Comparison of ENCODE assay signal across 12 cellular contexts in the genomic region with DNA sequence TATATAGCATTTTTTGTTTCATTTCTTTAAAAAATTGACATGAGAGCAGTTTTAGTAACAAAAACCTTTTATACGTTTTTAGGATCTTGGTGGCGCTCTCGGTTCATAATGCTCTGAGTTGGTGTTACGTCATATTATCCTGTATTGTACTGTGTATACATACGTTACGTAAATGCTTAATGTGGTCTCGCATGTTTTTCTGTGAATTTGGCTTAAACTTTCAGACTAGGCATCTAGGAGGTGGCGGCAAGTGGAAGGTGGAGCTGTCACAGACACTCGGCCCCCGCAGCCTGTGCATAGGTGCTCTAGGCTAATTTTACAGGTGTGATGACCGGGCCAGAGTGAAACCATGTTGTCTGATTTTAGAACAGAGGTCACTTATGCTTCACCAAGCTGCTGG.
DNase-seq lines count a peak whose midpoint lies in the region; ATAC-seq lines count a peak whose summit lies in the region.
"Had no signal": no experiment of that assay in that cellular context is flagged by ENCODE, and none has a peak within 500 bp of the region (broad histone marks: within the 10 kb centered on the region; RNA-seq: fewer than 3 reads in every experiment).

No MANE protein-coding gene starts in this region.

- H3K27ac Mint-ChIP-seq in activated CD4-positive, alpha-beta memory T cell treated with anti-CD3 and anti-CD28 coated beads, Interleukin-2, amount 10 ng/mL, durations not matched to agents 7 days and 5 days, result peak overlapping the region; percentile 98
- peak overlapping the region; percentile 98 for H3K27ac Mint-ChIP-seq in central memory CD8-positive, alpha-beta T cell (ENCODE audit: low read depth)

- POLR2A ChIA-PET in activated CD4-positive, alpha-beta memory T cell treated with anti-CD3 and anti-CD28 coated beads, Interleukin-2, amount 10 ng/mL, durations not matched to agents 7 days and 5 days (lab: Charles Lee), result interaction anchor here (1.0 to 5.8 kb wide), 8 partner anchors 10 to 115 kb away, joined by 3 to 327 read pairs (median 8); no protein-coding TSS in a partner anchor

- H3K36me3 Mint-ChIP-seq in activated CD4-positive, alpha-beta memory T cell treated with anti-CD3 and anti-CD28 coated beads, Interleukin-2, amount 10 ng/mL, durations not matched to agents 7 days and 5 days (ENCODE audit: low read depth), result peaks cover 74% of the 10 kb centered on the region
- peaks cover 79% of the 10 kb centered on the region for H3K36me3 Mint-ChIP-seq in central memory CD8-positive, alpha-beta T cell (ENCODE audit: insufficient read depth)

- no peaks in the 10 kb centered on the region for H3K27me3 Mint-ChIP-seq in activated CD4-positive, alpha-beta memory T cell treated with anti-CD3 and anti-CD28 coated beads, Interleukin-2, amount 10 ng/mL, durations not matched to agents 7 days and 5 days
- no peaks in the 10 kb centered on the region for H3K27me3 Mint-ChIP-seq in central memory CD8-positive, alpha-beta T cell

- ATAC-seq in central memory CD8-positive, alpha-beta T cell (replicated peaks; ENCODE audit: extremely low read depth, poor library complexity, severe bottlenecking), result peak; percentile 31
- ATAC-seq: K562 had no signal

- peaks cover 78% of the 10 kb centered on the region for H3K4me1 Mint-ChIP-seq in activated CD4-positive, alpha-beta memory T cell treated with anti-CD3 and anti-CD28 coated beads, Interleukin-2, amount 10 ng/mL, durations not matched to agents 7 days and 5 days
- peaks cover 69% of the 10 kb centered on the region for H3K4me1 Mint-ChIP-seq in central memory CD8-positive, alpha-beta T cell

- no peaks in the 10 kb centered on the region for H3K9me3 Mint-ChIP-seq in activated CD4-positive, alpha-beta memory T cell treated with anti-CD3 and anti-CD28 coated beads, Interleukin-2, amount 10 ng/mL, durations not matched to agents 7 days and 5 days
- H3K9me3 Mint-ChIP-seq in central memory CD8-positive, alpha-beta T cell, result no peaks in the 10 kb centered on the region

- H3K4me3 Mint-ChIP-seq in activated CD4-positive, alpha-beta memory T cell treated with anti-CD3 and anti-CD28 coated beads, Interleukin-2, amount 10 ng/mL, durations not matched to agents 7 days and 5 days, result peak overlapping the region; percentile 84
- H3K4me3 Mint-ChIP-seq in central memory CD8-positive, alpha-beta T cell, result peak overlapping the region; percentile 89

- DNase-seq in activated gamma-delta T cell treated with Interleukin-2 at 50 U/mL for 16 hours, result peak; percentile 57
- DNase-seq in activated gamma-delta T cell (lab: John Stamatoyannopoulos, UW), result no peak
- peak; percentile 71 for DNase-seq in activated CD4-positive, alpha-beta memory T cell treated with anti-CD3 and anti-CD28 coated beads, Interleukin-2, amount 10 ng/mL, durations not matched to agents 7 days and 5 days
- peak in 1 of 2 donors; percentile 78 for DNase-seq in central memory CD8-positive, alpha-beta T cell (ENCODE audit: low spot score in 2 of 2)
- DNase-seq in stimulated activated naive CD4-positive, alpha-beta T cell treated with Interleukin-2 at 50 U/mL for 16 hours (lab: John Stamatoyannopoulos, UW), result peak; percentile 53
- DNase-seq in amygdala (lab: John Stamatoyannopoulos, UW), result no peak
- no peak for DNase-seq in SIG-M5 (lab: John Stamatoyannopoulos, UW)
- DNase-seq in NCI-H1417 treated with DMSO at 0.1 percent for 48 hours (lab: John Stamatoyannopoulos, UW), result no peak
- DNase-seq: activated CD4-positive, CD25-positive, alpha-beta regulatory T cell; DMS79 treated with DMSO at 0.1 percent for 48 hours; mammary epithelial cell had no signal

- CTCF ChIA-PET in activated CD4-positive, alpha-beta memory T cell treated with anti-CD3 and anti-CD28 coated beads, Interleukin-2, amount 10 ng/mL, durations not matched to agents 7 days and 5 days (lab: Charles Lee), result interaction anchor here (0.8 to 3.1 kb wide), 3 partner anchors 12 to 51 kb away, joined by 3 to 12 read pairs (median 3); no protein-coding TSS in a partner anchor

Comparison
In these comparisons a context has a peak if more than half of its experiments do, and no peak if none do; other contexts are left out.
1. DNase-seq: peak in activated gamma-delta T cell treated with Interleukin-2 at 50 U/mL for 16 hours (single experiment), activated CD4-positive, alpha-beta memory T cell treated with anti-CD3 and anti-CD28 coated beads, Interleukin-2, amount 10 ng/mL, durations not matched to agents 7 days and 5 days (single experiment) and stimulated activated naive CD4-positive, alpha-beta T cell treated with Interleukin-2 at 50 U/mL for 16 hours (single experiment); none in activated gamma-delta T cell (single experiment), amygdala (0 of 56), SIG-M5 (single experiment) and NCI-H1417 treated with DMSO at 0.1 percent for 48 hours (single experiment).